ENCODE assay signal across 18 cellular contexts in genomic region chr19:33497151-33497777, GRCh38. TPM values are rescaled to one million over a fixed set of nuclear protein-coding genes. Genes with fewer than 3 reads are reported as not detected.
DNase-seq lines count a peak whose midpoint lies in the region; ATAC-seq, FAIRE-seq and TF ChIP-seq lines count a peak whose summit lies in the region.
"Had no signal": no experiment of that assay in that cellular context is flagged by ENCODE, and none has a peak within 500 bp of the region (broad histone marks: within the 10 kb centered on the region; RNA-seq: fewer than 3 reads in every experiment).

No MANE protein-coding gene starts in this region.

- peaks cover 35% of the 10 kb centered on the region for H3K36me3 ChIP-seq in lower lobe of right lung
- peaks cover 4% of the 10 kb centered on the region for H3K36me3 ChIP-seq in osteoblast (ENCODE audit: insufficient read depth, low read length)
- peaks cover 0 to 3% of the 10 kb centered on the region in 2 donors for H3K36me3 ChIP-seq in aorta (ENCODE audit: control insufficient read depth in 1 of 2, insufficient read depth in 2 of 2, low read length in 1 of 2)

- H3K27ac ChIP-seq in lower lobe of right lung (no peak overlapping the region), osteoblast (ENCODE audit: low read depth, low read length) (no peak overlapping the region), aorta (ENCODE audit: low read depth in 1 of 2, low read length in 2 of 2) (no peak overlapping the region)
- H3K27ac ChIP-seq: BLaER1 treated with 17β-estradiol and CSF1 and Interleukin-3, amounts not matched to agents 10 nM and 100 nM; GM23248 had no signal

- TF ChIP-seq CTCF in lower lobe of right lung (IDR thresholded peaks at IDR 0.05): no peak
- no peak for TF ChIP-seq CTCF in osteoblast (IDR thresholded peaks at IDR 0.05; ENCODE audit: extremely low read depth, low read depth, low read length)

- H3K79me2 ChIP-seq in osteoblast (ENCODE audit: insufficient read depth, low read length): no peaks in the 10 kb centered on the region

- no peak for ATAC-seq in left ventricle myocardium superior
- ATAC-seq in left cardiac atrium: no peak
- no peak for ATAC-seq in lower lobe of right lung
- no peak for ATAC-seq in aorta (ENCODE audit: low FRiP score)

- H3K4me2 ChIP-seq in osteoblast (ENCODE audit: insufficient read depth, low read length): no peak overlapping the region
- H3K4me2 ChIP-seq: BLaER1 treated with 17β-estradiol and CSF1 and Interleukin-3, amounts not matched to agents 10 nM and 100 nM had no signal

- no peaks in the 10 kb centered on the region for H3K27me3 ChIP-seq in lower lobe of right lung (ENCODE audit: low read depth)
- H3K27me3 ChIP-seq in osteoblast (ENCODE audit: insufficient read depth, low read length): no peaks in the 10 kb centered on the region
- H3K27me3 ChIP-seq in aorta (ENCODE audit: control insufficient read depth in 1 of 2, insufficient read depth in 2 of 2, low read length in 1 of 2): no peaks in the 10 kb centered on the region
- H3K27me3 ChIP-seq: BLaER1 treated with 17β-estradiol and CSF1 and Interleukin-3, amounts not matched to agents 10 nM and 100 nM had no signal

- H3K4me3 ChIP-seq in lower lobe of right lung (no peak overlapping the region), osteoblast (ENCODE audit: insufficient read depth, low read length) (no peak overlapping the region), aorta (ENCODE audit: low read length in 2 of 2) (no peak overlapping the region)
- H3K4me3 ChIP-seq: BLaER1 treated with 17β-estradiol and CSF1 and Interleukin-3, amounts not matched to agents 10 nM and 100 nM; GM23248 had no signal

- H3K9me3 ChIP-seq in lower lobe of right lung (no peaks in the 10 kb centered on the region), osteoblast (ENCODE audit: low read depth, low read length) (no peaks in the 10 kb centered on the region), aorta (ENCODE audit: control insufficient read depth, low read length) (no peaks in the 10 kb centered on the region)
- H3K9me3 ChIP-seq: BLaER1 treated with 17β-estradiol and CSF1 and Interleukin-3, amounts not matched to agents 10 nM and 100 nM had no signal

- H3K4me1 ChIP-seq in lower lobe of right lung (no peaks in the 10 kb centered on the region), osteoblast (ENCODE audit: insufficient read depth, low read length) (no peaks in the 10 kb centered on the region), aorta (ENCODE audit: control insufficient read depth in 1 of 2, insufficient read depth in 2 of 2, low read length in 2 of 2) (no peaks in the 10 kb centered on the region)
- H3K4me1 ChIP-seq: BLaER1 treated with 17β-estradiol and CSF1 and Interleukin-3, amounts not matched to agents 10 nM and 100 nM had no signal

- no peak for FAIRE-seq in RCC 7860 (lab: Jason Lieb, UNC)
- FAIRE-seq: G401.6, GM12891 had no signal

- H4K20me1 ChIP-seq in osteoblast (ENCODE audit: insufficient read depth, low read length): no peaks in the 10 kb centered on the region

- DNase-seq in left ventricle myocardium superior: peak; percentile 21
- DNase-seq in left cardiac atrium: no peak
- DNase-seq in lower lobe of right lung: peak; percentile 19
- DNase-seq in osteoblast (ENCODE audit: insufficient read length, low spot score, missing footprints): peak; percentile 58
- peak; percentile 33 to 59 for DNase-seq in aorta
- DNase-seq in NCI-H146 (lab: John Stamatoyannopoulos, UW): no peak
- no peak for DNase-seq in RCC 7860 (ENCODE audit: low spot score)
- DNase-seq in COLO829 (ENCODE audit: low spot score): no peak
- DNase-seq: ACHN; Calu3; CD4-positive, CD25-positive, alpha-beta regulatory T cell; DMS79 treated with DMSO at 0.1 percent for 48 hours; EL; GM23248; H7 had no signal

- intact Hi-C loops in left ventricle myocardium superior (cut with micrococcal nuclease): no loop called here
- intact Hi-C loops in left cardiac atrium (cut with DNase I): no loop called here
- intact Hi-C loops in lower lobe of right lung (cut with DNase I): no loop called here
- intact Hi-C loops in aorta (cut with DNase I): no loop called here

- H2AFZ ChIP-seq in osteoblast (ENCODE audit: low read length): no peak overlapping the region
- H2AFZ ChIP-seq: GM23248 had no signal

- 93 to 94% methylated on average over 15 of the region's 15 CpGs for WGBS in aorta, 2 donors

RNA-seq across cellular contexts. Expression of gene PEPD, which starts 24.3 kb away (rescaled TPM):
- total RNA-seq in left ventricle myocardium superior (27.3 TPM), left cardiac atrium (10 to 100 TPM; 40.3 to 51.7 TPM), lower lobe of right lung (94.0 TPM), osteoblast (82.8 and 87.9 TPM in 2 replicates), aorta (10 to 100 TPM; 54.3 to 56.6 TPM)
- polyA plus RNA-seq in aorta: 100 to 1,000 TPM in 1 of 2 donors, 10 to 100 TPM in 1; 48.2 to 186 TPM

Comparison
In these comparisons a context has a peak if more than half of its experiments do, and no peak if none do; other contexts are left out.
1. DNase-seq: peak in left ventricle myocardium superior (single experiment), lower lobe of right lung (single experiment), osteoblast (single experiment) and aorta (2 of 2); none in left cardiac atrium (single experiment), NCI-H146 (single experiment), RCC 7860 (single experiment) and COLO829 (single experiment).